Comparison of ENCODE assay signal across 22 cellular contexts in genomic region chr7:111107989-111108388, GRCh38. TPM values are rescaled to one million over a fixed set of nuclear protein-coding genes. Genes with fewer than 3 reads are reported as not detected.
DNase-seq lines count a peak whose midpoint lies in the region; ATAC-seq and TF ChIP-seq lines count a peak whose summit lies in the region.
"Had no signal": no experiment of that assay in that cellular context is flagged by ENCODE, and none has a peak within 500 bp of the region (broad histone marks: within the 10 kb centered on the region; RNA-seq: fewer than 3 reads in every experiment).

No MANE protein-coding gene starts in this region.

- no peak for TF ChIP-seq CTCF in activated CD8-positive, alpha-beta T cell treated with anti-CD3 and anti-CD28 coated beads for 36 hours (IDR thresholded peaks at IDR 0.05)
- no peak for TF ChIP-seq CTCF in testis (IDR thresholded peaks at IDR 0.05)

- CTCF ChIA-PET in activated CD8-positive, alpha-beta T cell treated with anti-CD3 and anti-CD28 coated beads, Interleukin-2, amount 10 ng/mL, durations not matched to agents 7 days and 5 days (lab: Charles Lee), result interaction anchor here (2.3 kb wide), 1 partner anchor 9 kb away, joined by 8 read pairs; no protein-coding TSS in a partner anchor
- CTCF ChIA-PET in activated CD8-positive, alpha-beta T cell treated with anti-CD3 and anti-CD28 coated beads for 36 hours (lab: Charles Lee), result interaction anchor here (1.0 kb wide), 1 partner anchor 9 kb away, joined by 4 read pairs; no protein-coding TSS in a partner anchor

- H3K27ac Mint-ChIP-seq in activated CD8-positive, alpha-beta T cell treated with anti-CD3 and anti-CD28 coated beads, Interleukin-2, amount 10 ng/mL, durations not matched to agents 7 days and 5 days, result no peak overlapping the region
- no peak overlapping the region for H3K27ac Mint-ChIP-seq in activated CD8-positive, alpha-beta T cell treated with anti-CD3 and anti-CD28 coated beads for 36 hours
- H3K27ac Mint-ChIP-seq in naive thymus-derived CD8-positive, alpha-beta T cell, result peak overlapping the region in 6 of 10 donors; percentile 14 to 67 (median 26)
- H3K27ac Mint-ChIP-seq: activated CD4-positive, alpha-beta memory T cell treated with anti-CD3 and anti-CD28 coated beads, Interleukin-2, amount 10 ng/mL, durations not matched to agents 7 days and 5 days; T-cell had no signal

- no peaks in the 10 kb centered on the region for H3K9me3 Mint-ChIP-seq in activated CD8-positive, alpha-beta T cell treated with anti-CD3 and anti-CD28 coated beads, Interleukin-2, amount 10 ng/mL, durations not matched to agents 7 days and 5 days (ENCODE audit: insufficient read depth)
- H3K9me3 Mint-ChIP-seq in activated CD8-positive, alpha-beta T cell treated with anti-CD3 and anti-CD28 coated beads for 36 hours, result peaks cover 1% of the 10 kb centered on the region
- H3K9me3 Mint-ChIP-seq in naive thymus-derived CD8-positive, alpha-beta T cell, result no peaks in the 10 kb centered on the region
- H3K9me3 Mint-ChIP-seq: activated CD4-positive, alpha-beta memory T cell treated with anti-CD3 and anti-CD28 coated beads, Interleukin-2, amount 10 ng/mL, durations not matched to agents 7 days and 5 days; central memory CD8-positive, alpha-beta T cell; GM23338; T-cell had no signal

- no peak for ATAC-seq in activated CD8-positive, alpha-beta T cell treated with anti-CD3 and anti-CD28 coated beads, Interleukin-2, amount 10 ng/mL, durations not matched to agents 7 days and 5 days
- no peak for ATAC-seq in activated CD8-positive, alpha-beta T cell treated with anti-CD3 and anti-CD28 coated beads for 36 hours
- ATAC-seq in naive thymus-derived CD8-positive, alpha-beta T cell, result no peak
- ATAC-seq in GM19452 (IDR thresholded peaks at IDR 0.05; ENCODE audit: unreplicated experiment), result no peak
- ATAC-seq: GM23338, left lung, mucosa of descending colon, T-cell had no signal

- H3K4me3 Mint-ChIP-seq in activated CD8-positive, alpha-beta T cell treated with anti-CD3 and anti-CD28 coated beads, Interleukin-2, amount 10 ng/mL, durations not matched to agents 7 days and 5 days, result peak overlapping the region; percentile 15
- H3K4me3 Mint-ChIP-seq in activated CD8-positive, alpha-beta T cell treated with anti-CD3 and anti-CD28 coated beads for 36 hours, result no peak overlapping the region
- H3K4me3 Mint-ChIP-seq in naive thymus-derived CD8-positive, alpha-beta T cell, result peak overlapping the region in 2 of 10 donors; percentile 5 to 24
- H3K4me3 Mint-ChIP-seq: activated CD4-positive, alpha-beta memory T cell treated with anti-CD3 and anti-CD28 coated beads, Interleukin-2, amount 10 ng/mL, durations not matched to agents 7 days and 5 days; central memory CD8-positive, alpha-beta T cell; GM23338; T-cell had no signal

- no peaks in the 10 kb centered on the region for H3K9me3 ChIP-seq in testis
- H3K9me3 ChIP-seq: gastrocnemius medialis, left lung, mucosa of descending colon, neutrophil, tibial artery had no signal

- no peaks in the 10 kb centered on the region for H3K27me3 Mint-ChIP-seq in activated CD8-positive, alpha-beta T cell treated with anti-CD3 and anti-CD28 coated beads, Interleukin-2, amount 10 ng/mL, durations not matched to agents 7 days and 5 days (ENCODE audit: low read depth)
- no peaks in the 10 kb centered on the region for H3K27me3 Mint-ChIP-seq in activated CD8-positive, alpha-beta T cell treated with anti-CD3 and anti-CD28 coated beads for 36 hours
- no peaks in the 10 kb centered on the region for H3K27me3 Mint-ChIP-seq in naive thymus-derived CD8-positive, alpha-beta T cell
- H3K27me3 Mint-ChIP-seq: activated CD4-positive, alpha-beta memory T cell treated with anti-CD3 and anti-CD28 coated beads, Interleukin-2, amount 10 ng/mL, durations not matched to agents 7 days and 5 days; central memory CD8-positive, alpha-beta T cell; T-cell had no signal

- H3K36me3 Mint-ChIP-seq in activated CD8-positive, alpha-beta T cell treated with anti-CD3 and anti-CD28 coated beads, Interleukin-2, amount 10 ng/mL, durations not matched to agents 7 days and 5 days (ENCODE audit: low read depth), result peaks cover 85% of the 10 kb centered on the region
- peaks cover 64% of the 10 kb centered on the region for H3K36me3 Mint-ChIP-seq in activated CD8-positive, alpha-beta T cell treated with anti-CD3 and anti-CD28 coated beads for 36 hours (ENCODE audit: low read depth)
- peaks cover 18 to 91% (median 42%) of the 10 kb centered on the region in 3 donors for H3K36me3 Mint-ChIP-seq in naive thymus-derived CD8-positive, alpha-beta T cell

- intact Hi-C loops in activated CD8-positive, alpha-beta T cell treated with anti-CD3 and anti-CD28 coated beads for 36 hours (cut with micrococcal nuclease), result no loop called here
- intact Hi-C loops in testis (cut with DNase I; ENCODE audit: low total_unique reads), result no loop called here

- H3K36me3 ChIP-seq in testis (ENCODE audit: low read depth, missing control alignments), result no peaks in the 10 kb centered on the region
- H3K36me3 ChIP-seq: gastrocnemius medialis, left lung, neutrophil, tibial artery, WERI-Rb-1 had no signal

- POLR2A ChIA-PET in activated CD8-positive, alpha-beta T cell treated with anti-CD3 and anti-CD28 coated beads, Interleukin-2, amount 10 ng/mL, durations not matched to agents 7 days and 5 days (lab: Charles Lee), result no interaction called here
- POLR2A ChIA-PET in activated CD8-positive, alpha-beta T cell treated with anti-CD3 and anti-CD28 coated beads for 36 hours (lab: Charles Lee), result interaction anchor here (0.6 kb wide), 1 partner anchor 879 kb away, joined by 3 read pairs; no protein-coding TSS in a partner anchor
- POLR2A ChIA-PET in naive thymus-derived CD8-positive, alpha-beta T cell (lab: Charles Lee), result no interaction called here

- WGBS in testis, 2 donors, result 36 to 53% methylated on average over 1 of the region's 1 CpG

- no peaks in the 10 kb centered on the region for H3K27me3 ChIP-seq in testis
- H3K27me3 ChIP-seq: gastrocnemius medialis, left lung, neutrophil, tibial artery had no signal

- H3K4me1 Mint-ChIP-seq in activated CD8-positive, alpha-beta T cell treated with anti-CD3 and anti-CD28 coated beads, Interleukin-2, amount 10 ng/mL, durations not matched to agents 7 days and 5 days (ENCODE audit: low read depth), result peaks cover 74% of the 10 kb centered on the region
- H3K4me1 Mint-ChIP-seq in activated CD8-positive, alpha-beta T cell treated with anti-CD3 and anti-CD28 coated beads for 36 hours (ENCODE audit: low read depth), result peaks cover 73% of the 10 kb centered on the region
- peaks cover 27 to 69% (median 62%) of the 10 kb centered on the region in 4 donors for H3K4me1 Mint-ChIP-seq in naive thymus-derived CD8-positive, alpha-beta T cell
- H3K4me1 Mint-ChIP-seq: central memory CD8-positive, alpha-beta T cell had no signal

- no peak for TF ChIP-seq POLR2A in testis (IDR thresholded peaks at IDR 0.05)

- no peak overlapping the region for H3K4me3 ChIP-seq in testis
- H3K4me3 ChIP-seq: gastrocnemius medialis, GM23338, left lung, mucosa of descending colon, tibial artery had no signal

- H3K27ac ChIP-seq in testis, result peak overlapping the region in 1 of 2 donors; percentile 15
- H3K27ac ChIP-seq: gastrocnemius medialis, left lung, neutrophil, RWPE1, tibial artery, WERI-Rb-1 had no signal

- DNase-seq in activated CD8-positive, alpha-beta T cell treated with anti-CD3 and anti-CD28 coated beads, Interleukin-2, amount 10 ng/mL, durations not matched to agents 7 days and 5 days, result no peak
- no peak for DNase-seq in activated CD8-positive, alpha-beta T cell treated with anti-CD3 and anti-CD28 coated beads for 36 hours
- DNase-seq in NCI-H1105 (lab: John Stamatoyannopoulos, UW) (peak; percentile 70), SK-N-DZ (ENCODE audit: low spot score) (peak; percentile 43), testis (no peak), H4 (ENCODE audit: low spot score) (no peak)
- no peak for DNase-seq in naive thymus-derived CD8-positive, alpha-beta T cell
- DNase-seq: ACHN; activated CD4-positive, alpha-beta memory T cell treated with anti-CD3 and anti-CD28 coated beads, Interleukin-2, amount 10 ng/mL, durations not matched to agents 7 days and 5 days; erythroblast; gastrocnemius medialis; left lung; mucosa of descending colon; T-cell; tibial artery; WERI-Rb-1 had no signal

- peaks cover 23% of the 10 kb centered on the region for H3K4me1 ChIP-seq in testis
- H3K4me1 ChIP-seq: left lung had no signal

RNA-seq across cellular contexts. Expression of gene LRRN3, which starts 17.1 kb away (rescaled TPM):
- 100 to 1,000 TPM; 196 to 204 TPM for total RNA-seq in activated CD8-positive, alpha-beta T cell treated with anti-CD3 and anti-CD28 coated beads, Interleukin-2, amount 10 ng/mL, durations not matched to agents 7 days and 5 days
- total RNA-seq in activated CD8-positive, alpha-beta T cell treated with anti-CD3 and anti-CD28 coated beads for 36 hours, result 10 to 100 TPM; 32.5 to 34.8 TPM
- polyA plus RNA-seq in SK-N-DZ (2014; cell fraction: cytosol; rRNA removed), result 152 and 177 TPM in 2 replicates
- 77.9 and 99.7 TPM in 2 replicates for polyA plus RNA-seq in SK-N-DZ (2014; cell fraction: nucleus; rRNA removed)
- total RNA-seq in naive thymus-derived CD8-positive, alpha-beta T cell, result 100 to 1,000 TPM; 332 to 337 TPM
- polyA plus RNA-seq in naive thymus-derived CD8-positive, alpha-beta T cell, result 100 to 1,000 TPM; 127 to 241 (median 223) TPM
- total RNA-seq in testis, result 10 to 100 TPM; 49.1 to 59.6 TPM
- polyA plus RNA-seq in testis (ENCODE audit: insufficient read depth, low read depth, low replicate concordance), result 9.3 TPM
- 0.02 and 0.18 TPM in 2 replicates for total RNA-seq in H4 (2014; rRNA removed; shearing (Covaris generic))
- total RNA-seq: GM23338, MCF 10A had no signal

Comparison
In these comparisons a context has a peak if more than half of its experiments do, and no peak if none do; other contexts are left out.
1. DNase-seq: peak in NCI-H1105 (single experiment) and SK-N-DZ (single experiment); none in activated CD8-positive, alpha-beta T cell treated with anti-CD3 and anti-CD28 coated beads, Interleukin-2, amount 10 ng/mL, durations not matched to agents 7 days and 5 days (single experiment), activated CD8-positive, alpha-beta T cell treated with anti-CD3 and anti-CD28 coated beads for 36 hours (single experiment), naive thymus-derived CD8-positive, alpha-beta T cell (0 of 10), testis (single experiment) and H4 (single experiment).
2. H3K27ac Mint-ChIP-seq: peak in naive thymus-derived CD8-positive, alpha-beta T cell (6 of 10); none in activated CD8-positive, alpha-beta T cell treated with anti-CD3 and anti-CD28 coated beads, Interleukin-2, amount 10 ng/mL, durations not matched to agents 7 days and 5 days (single experiment) and activated CD8-positive, alpha-beta T cell treated with anti-CD3 and anti-CD28 coated beads for 36 hours (single experiment).
3. RNA of gene LRRN3, which starts 17.1 kb away (total RNA-seq): 332 to 337 TPM in naive thymus-derived CD8-positive, alpha-beta T cell, 196 to 204 TPM in activated CD8-positive, alpha-beta T cell treated with anti-CD3 and anti-CD28 coated beads, Interleukin-2, amount 10 ng/mL, durations not matched to agents 7 days and 5 days, 49.1 to 59.6 TPM in testis and 32.5 to 34.8 TPM in activated CD8-positive, alpha-beta T cell treated with anti-CD3 and anti-CD28 coated beads for 36 hours; 0.02 to 0.18 TPM in H4; every median in the first group is over 10 times any median in the second.